Comparison of ENCODE assay signal across 23 cellular contexts in the genomic region with DNA sequence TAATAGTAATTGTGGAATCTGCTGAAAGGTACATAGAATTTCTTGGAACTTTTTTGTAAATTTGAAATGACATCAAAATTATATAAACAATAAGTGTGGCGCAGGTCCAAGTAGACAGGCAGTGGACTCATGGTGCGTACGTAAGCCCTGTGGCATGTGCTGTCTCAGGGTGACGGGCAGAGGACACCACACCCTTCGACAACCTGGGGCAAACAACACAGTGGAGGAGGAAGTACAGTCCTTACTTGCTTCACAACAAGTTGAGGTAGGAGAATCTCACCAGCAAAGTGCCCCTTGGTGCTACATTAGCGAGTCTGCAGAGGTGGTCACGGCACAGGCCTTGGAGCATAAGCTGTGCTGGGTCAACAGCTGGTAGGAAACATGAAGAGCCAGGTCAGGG.
DNase-seq lines count a peak whose midpoint lies in the region; ATAC-seq and FAIRE-seq lines count a peak whose summit lies in the region.
"Had no signal": no experiment of that assay in that cellular context is flagged by ENCODE, and none has a peak within 500 bp of the region (broad histone marks: within the 10 kb centered on the region; RNA-seq: fewer than 3 reads in every experiment).

No MANE protein-coding gene starts in this region.

- DNase-seq in M059J (ENCODE audit: low read depth) (peak; percentile 62), dermis blood vessel endothelial cell (peak; percentile 20), kidney tubule cell (ENCODE audit: low spot score) (peak; percentile 69), ureter (ENCODE audit: low spot score) (peak; percentile 69), RCC 7860 (ENCODE audit: low spot score) (no peak), left cardiac atrium (no peak), NCI-H187 treated with DMSO at 0.1 percent for 48 hours (lab: John Stamatoyannopoulos, UW) (no peak)
- DNase-seq: activated CD4-positive, alpha-beta T cell treated with anti-CD3 and anti-CD28 coated beads for 36 hours; COR-L47; EL; GOT3; heart left ventricle; immature natural killer cell; MM.1S; NCI-H146; NCI-H345; NK-92 treated with Interleukin-12 subunit alpha and Interleukin-12 subunit beta, amount 100 ng/mL, for 24 hours; sigmoid colon; stimulated activated naive CD4-positive, alpha-beta T cell; thyroid gland had no signal

- intact Hi-C loops in left cardiac atrium (cut with DNase I) = no loop called here

- FAIRE-seq in RCC 7860 (lab: Jason Lieb, UNC) = no peak
- FAIRE-seq: HepG2 had no signal

- ATAC-seq in GM21619 (IDR thresholded peaks at IDR 0.05; ENCODE audit: unreplicated experiment) (no peak), left cardiac atrium (no peak)
- ATAC-seq: activated CD4-positive, alpha-beta T cell treated with anti-CD3 and anti-CD28 coated beads for 36 hours; heart left ventricle; HepG2; natural killer cell treated with Interleukin-12 subunit alpha and Interleukin-12 subunit beta and Interleukin-15 and Interleukin-18, amount 100 ng/mL, for 72 hours had no signal

Comparison
In these comparisons a context has a peak if more than half of its experiments do, and no peak if none do; other contexts are left out.
1. DNase-seq: peak in M059J (single experiment), dermis blood vessel endothelial cell (single experiment), kidney tubule cell (single experiment) and ureter (single experiment); none in RCC 7860 (single experiment), left cardiac atrium (single experiment) and NCI-H187 treated with DMSO at 0.1 percent for 48 hours (single experiment).